ENCODE assay signal across 1 cellular context in genomic region chr15:94844533-94845390, GRCh38.
TF ChIP-seq lines count a peak whose summit lies in the region.

No MANE protein-coding gene starts in this region.

TF ChIP-seq in HepG2, 621 proteins besides CTCF, POLR2A, EP300 and RAD21 (continued from another document and continues in another):
- TF ChIP-seq ARID4A (CRISPR knock-in tag; IDR thresholded peaks at IDR 0.05; ENCODE audit: borderline replicate concordance) (no peak), MEF2D (CRISPR knock-in tag; IDR thresholded peaks at IDR 0.05) (no peak), PRDM4 (CRISPR knock-in tag; IDR thresholded peaks at IDR 0.05; ENCODE audit: borderline replicate concordance) (no peak), SSRP1 (CRISPR knock-in tag; IDR thresholded peaks at IDR 0.05) (no peak), ZBTB49 (CRISPR knock-in tag; IDR thresholded peaks at IDR 0.05; ENCODE audit: borderline replicate concordance) (no peak), ZNF451 (CRISPR knock-in tag; IDR thresholded peaks at IDR 0.05) (no peak), ZNF740 (CRISPR knock-in tag; IDR thresholded peaks at IDR 0.05) (no peak), HBP1 (CRISPR knock-in tag; IDR thresholded peaks at IDR 0.05; ENCODE audit: low read depth) (no peak; the same call in 1 of the 2 replicates), ZNF407 (CRISPR knock-in tag; IDR thresholded peaks at IDR 0.05; ENCODE audit: not compliant biosample characterization) (no peak), ZSCAN9 (CRISPR knock-in tag; IDR thresholded peaks at IDR 0.05; ENCODE audit: borderline replicate concordance) (no peak), KMT2A (CRISPR knock-in tag; IDR thresholded peaks at IDR 0.05) (no peak), RCOR2 (CRISPR knock-in tag; IDR thresholded peaks at IDR 0.05) (no peak), BCLAF1 (IDR thresholded peaks at IDR 0.05) (no peak), THAP11 (CRISPR knock-in tag; IDR thresholded peaks at IDR 0.05) (no peak), ZNF777 (CRISPR knock-in tag; IDR thresholded peaks at IDR 0.05) (peak; percentile 61), ZNF335 (CRISPR knock-in tag; IDR thresholded peaks at IDR 0.05) (no peak), BATF2 (CRISPR knock-in tag; IDR thresholded peaks at IDR 0.05) (no peak), ARHGAP35 (CRISPR knock-in tag; IDR thresholded peaks at IDR 0.05; ENCODE audit: borderline replicate concordance) (no peak), HMGXB3 (CRISPR knock-in tag; IDR thresholded peaks at IDR 0.05; ENCODE audit: borderline replicate concordance) (peak; percentile 13; the same call in 1 of the 2 replicates), ZNF292 (CRISPR knock-in tag; IDR thresholded peaks at IDR 0.05; ENCODE audit: borderline replicate concordance, low read depth) (no peak), ZNF782 (CRISPR knock-in tag; IDR thresholded peaks at IDR 0.05; ENCODE audit: borderline replicate concordance) (0 out of 2 replicates have a peak, but pooled peaks have one; percentile 49), ZFP1 (CRISPR knock-in tag; IDR thresholded peaks at IDR 0.05) (no peak)
